In genomic region chr7:44279286-44279685, GRCh38 we compare ENCODE assay signal across 18 cellular contexts. TPM values are rescaled to one million over a fixed set of nuclear protein-coding genes. Genes with fewer than 3 reads are reported as not detected.
DNase-seq lines count a peak whose midpoint lies in the region; ATAC-seq, FAIRE-seq and TF ChIP-seq lines count a peak whose summit lies in the region.
"Had no signal": no experiment of that assay in that cellular context is flagged by ENCODE, and none has a peak within 500 bp of the region (broad histone marks: within the 10 kb centered on the region; RNA-seq: fewer than 3 reads in every experiment).

No MANE protein-coding gene starts in this region.

- peaks cover 74% of the 10 kb centered on the region in 2 donors for H3K4me1 ChIP-seq in gastrocnemius medialis

- H3K4me3 ChIP-seq in gastrocnemius medialis, result no peak overlapping the region
- H3K4me3 ChIP-seq: esophagus muscularis mucosa, smooth muscle cell had no signal

- H3K4me3 Mint-ChIP-seq in WTC11, result no peak overlapping the region
- H3K4me3 Mint-ChIP-seq: brain; CD8-positive, alpha-beta T cell had no signal

- no peaks in the 10 kb centered on the region for H3K9me3 Mint-ChIP-seq in WTC11
- H3K9me3 Mint-ChIP-seq: brain; CD8-positive, alpha-beta T cell had no signal

- intact Hi-C loops in left colon (cut with DNase I, micrococcal nuclease), result no loop called here
- intact Hi-C loops in gastrocnemius medialis (cut with DNase I; ENCODE audit: low total_unique reads), result no loop called here

- H3K36me3 ChIP-seq in gastrocnemius medialis, result no peaks in the 10 kb centered on the region
- H3K36me3 ChIP-seq: esophagus muscularis mucosa had no signal

- TF ChIP-seq POLR2A in gastrocnemius medialis (IDR thresholded peaks at IDR 0.05), result no peak

- H3K27me3 Mint-ChIP-seq in WTC11 (ENCODE audit: low read depth), result peaks cover 14% of the 10 kb centered on the region
- H3K27me3 Mint-ChIP-seq: brain had no signal

- CTCF ChIA-PET in WTC11 (lab: Charles Lee), result interaction anchor here (1.0 kb wide), 1 partner anchor 70 kb away, joined by 4 read pairs; no protein-coding TSS in a partner anchor

- in situ Hi-C loops in gastrocnemius medialis (cut with MboI; ENCODE audit: low sequenced_read_pairs in 4 of 4), result no loop called here

- no peak for FAIRE-seq in frontal cortex (lab: Jason Lieb, UNC)
- FAIRE-seq: islet of Langerhans had no signal

- DNase-seq in activated CD8-positive, alpha-beta memory T cell treated with anti-CD3 and anti-CD28 coated beads for 24 hours, result peak; percentile 42
- no peak for DNase-seq in activated CD8-positive, alpha-beta memory T cell treated with anti-CD3 and anti-CD28 coated beads, Interleukin-2, amount 50 U/mL, for 4 hours
- DNase-seq in WTC11 (ENCODE audit: low spot score) (peak; percentile 5), left colon (peak; percentile 0 to 11), gastrocnemius medialis (peak; percentile 1 to 6), OCI-M2 (lab: John Stamatoyannopoulos, UW; ENCODE audit: unreplicated experiment) (no peak), frontal cortex (ENCODE audit: low spot score in 2 of 2) (no peak), NOMO-1 treated with dmso at 0.1 percent for 144 hours (lab: John Stamatoyannopoulos, UW; ENCODE audit: unreplicated experiment) (no peak)
- DNase-seq: ACHN; NCI-H2029 treated with DMSO at 0.1 percent for 48 hours; NCI-H510A; PC-3; stimulated activated naive CD8-positive, alpha-beta T cell treated with anti-CD3 and anti-CD28 coated beads, Interleukin-15, Interleukin-2, amounts not matched to agents 100 U/mL and 50 U/mL, for 24 hours had no signal

- POLR2A ChIA-PET in WTC11 (lab: Charles Lee), result interaction anchor here (0.6 kb wide), 1 partner anchor 312 kb away, joined by 3 read pairs; no protein-coding TSS in a partner anchor

- H3K27me3 ChIP-seq in gastrocnemius medialis, result no peaks in the 10 kb centered on the region

- peaks cover 3% of the 10 kb centered on the region; the same call in 1 of the 2 replicates for H3K4me1 Mint-ChIP-seq in WTC11

- peak overlapping the region in 3 of 4 donors; percentile 72 to 93 (median 91) for H3K27ac ChIP-seq in gastrocnemius medialis
- H3K27ac ChIP-seq: esophagus muscularis mucosa had no signal

- H3K27ac Mint-ChIP-seq in WTC11, result no peak overlapping the region
- H3K27ac Mint-ChIP-seq: CD8-positive, alpha-beta T cell had no signal

- TF ChIP-seq CTCF in WTC11 (IDR thresholded peaks at IDR 0.05) (no peak), gastrocnemius medialis (IDR thresholded peaks at IDR 0.05 in 4 of 5, conservative IDR thresholded peaks at IDR 0.05 in 1 of 5) (no peak)

- no peaks in the 10 kb centered on the region for H3K36me3 Mint-ChIP-seq in WTC11
- H3K36me3 Mint-ChIP-seq: brain; CD8-positive, alpha-beta T cell had no signal

- no peaks in the 10 kb centered on the region for H3K9me3 ChIP-seq in gastrocnemius medialis
- H3K9me3 ChIP-seq: esophagus muscularis mucosa had no signal

- ATAC-seq in WTC11 (no peak), left colon (no peak), gastrocnemius medialis (no peak)
- ATAC-seq: CD8-positive, alpha-beta T cell; PC-3; stimulated activated naive CD8-positive, alpha-beta T cell treated with anti-CD3 and anti-CD28 coated beads, Interleukin-15, Interleukin-2, amounts not matched to agents 100 U/mL and 50 U/mL, for 24 hours had no signal

TF ChIP-seq in WTC11, 78 proteins besides CTCF, POLR2A, EP300 and RAD21 (continues in another document):
- TF ChIP-seq AR (CRISPR knock-in tag; IDR thresholded peaks at IDR 0.05) (no peak), ZNF396 (CRISPR knock-in tag; IDR thresholded peaks at IDR 0.05; ENCODE audit: borderline replicate concordance) (no peak), ZNF281 (CRISPR knock-in tag; IDR thresholded peaks at IDR 0.05) (no peak), ATF6 (CRISPR knock-in tag; IDR thresholded peaks at IDR 0.05) (no peak), STAT6 (CRISPR knock-in tag; conservative IDR thresholded peaks at IDR 0.05; ENCODE audit: low read depth) (no peak), IRF1 (CRISPR knock-in tag; IDR thresholded peaks at IDR 0.05) (no peak)

RNA-seq across cellular contexts. Expression of gene CAMK2B, which starts 46.1 kb away (rescaled TPM):
- total RNA-seq in WTC11 (2021) (0.41 to 0.53 TPM (median 0.44 TPM) in 3 replicates), left colon (under 1 TPM; 0.61 to 0.76 TPM), gastrocnemius medialis (10 to 100 TPM; 35.3 to 64.8 (median 46.0) TPM), frontal cortex (99.5 TPM)
- total RNA-seq: CD8-positive, alpha-beta T cell; smooth muscle cell had no signal

Comparison
In these comparisons a context has a peak if more than half of its experiments do, and no peak if none do; other contexts are left out.
1. DNase-seq: peak in activated CD8-positive, alpha-beta memory T cell treated with anti-CD3 and anti-CD28 coated beads for 24 hours (single experiment), WTC11 (single experiment), left colon (2 of 2) and gastrocnemius medialis (2 of 2); none in activated CD8-positive, alpha-beta memory T cell treated with anti-CD3 and anti-CD28 coated beads, Interleukin-2, amount 50 U/mL, for 4 hours (single experiment), OCI-M2 (single experiment), frontal cortex (0 of 2) and NOMO-1 treated with dmso at 0.1 percent for 144 hours (single experiment).
2. RNA of gene CAMK2B, which starts 46.1 kb away (total RNA-seq): 99.5 TPM in frontal cortex (single experiment) and 35.3 to 64.8 TPM in gastrocnemius medialis; 0.61 to 0.76 TPM in left colon and 0.41 to 0.53 TPM in WTC11; every median in the first group is over 10 times any median in the second.